ENCODE assay signal across 7 cellular contexts in genomic region chrX:102899940-102900916, GRCh38. TPM values are rescaled to one million over a fixed set of nuclear protein-coding genes. Genes with fewer than 3 reads are reported as not detected.
A peak's percentile ranks its signal among the peaks of the same experiment; 100 is the strongest.
DNase-seq lines count a peak whose midpoint lies in the region; ATAC-seq, FAIRE-seq and TF ChIP-seq lines count a peak whose summit lies in the region.

No MANE protein-coding gene starts in this region.

- DNase-seq in GM12891 (ENCODE audit: insufficient read length, low spot score) = peak; percentile 4
- DNase-seq in HFF-Myc (ENCODE audit: extremely low read depth, low read depth) = peak; percentile 21
- DNase-seq in NB4 (ENCODE audit: low read depth) = peak; percentile 74
- peak; percentile 34 to 60 (median 40) for DNase-seq in T-helper 17 cell
- DNase-seq in amniotic stem cell (lab: John Stamatoyannopoulos, UW) = peak; percentile 7
- peak in 35 of 51 donors; percentile 0 to 58 (median 7) for DNase-seq in hypothalamus (lab: John Stamatoyannopoulos, UW)
- DNase-seq in stimulated activated CD4-positive, alpha-beta T cell treated with anti-CD3 and anti-CD28 coated beads, Interleukin-12 subunit alpha, Interleukin-12 subunit beta, amount 100 ng/mL, for 24 hours (ENCODE audit: low read depth in 2 of 2) = peak; percentile 42 to 70

- peak; percentile 90 for ATAC-seq in T-helper 17 cell

- peak overlapping the region; percentile 43 for H3K27ac Mint-ChIP-seq in T-helper 17 cell

- no peak overlapping the region for H3K4me3 ChIP-seq in HFF-Myc (replicated peaks; ENCODE audit: low read depth, low read length)
- H3K4me3 ChIP-seq in NB4 (ENCODE audit: low read depth, low read length) = no peak overlapping the region

- peak overlapping the region; percentile 74 for H3K4me3 Mint-ChIP-seq in T-helper 17 cell

- H3K4me1 Mint-ChIP-seq in T-helper 17 cell = peaks cover 6% of the 10 kb centered on the region

- peaks cover 3% of the 10 kb centered on the region for H3K36me3 Mint-ChIP-seq in T-helper 17 cell (ENCODE audit: low read depth)

- no peaks in the 10 kb centered on the region for H3K27me3 Mint-ChIP-seq in T-helper 17 cell

- TF ChIP-seq CTCF in HFF-Myc (IDR thresholded peaks at IDR 0.05; ENCODE audit: low read depth, low read length, missing control alignments) (peak; percentile 62), NB4 (IDR thresholded peaks at IDR 0.05; ENCODE audit: low read depth, low read length) (peak; percentile 63)

- TF ChIP-seq POLR2A in GM12891 (IDR thresholded peaks at IDR 0.05; ENCODE audit: low read depth, low read length) (no peak), NB4 (IDR thresholded peaks at IDR 0.05; ENCODE audit: extremely low read depth, insufficient read length) (no peak)

- H3K9me3 ChIP-seq in T-helper 17 cell (ENCODE audit: control insufficient read depth, low read length, poor library complexity, severe bottlenecking) = no peaks in the 10 kb centered on the region

- FAIRE-seq in GM12891 (lab: Jason Lieb, UNC) = peak; percentile 99

TF ChIP-seq in GM12891, 5 proteins besides CTCF, POLR2A, EP300 and RAD21:
- TF ChIP-seq POU2F2 (IDR thresholded peaks at IDR 0.05; ENCODE audit: low read depth, low read length) (no peak), TAF1 (IDR thresholded peaks at IDR 0.05; ENCODE audit: low read depth, low read length) (no peak), PAX5 (IDR thresholded peaks at IDR 0.05; ENCODE audit: insufficient read depth, low read length, severe bottlenecking) (no peak), POLR2AphosphoS5 (IDR thresholded peaks at IDR 0.05; ENCODE audit: low read depth, low read length) (no peak), SPI1 (IDR thresholded peaks at IDR 0.05; ENCODE audit: low read depth, low read length) (no peak)

RNA-seq across cellular contexts. Expression of gene RAB40AL, which starts 36.8 kb away (rescaled TPM):
- polyA plus RNA-seq in GM12891 (2012; ENCODE audit: low read depth, missing spikeins) = not detected
- total RNA-seq in T-helper 17 cell = under 1 TPM in 1 of 2 donors, not detected in 1; 0.27 TPM

Comparison
In these comparisons a context has a peak if more than half of its experiments do, and no peak if none do; other contexts are left out.
1. DNase-seq: peak in every context shown above with its lines; median percentile 74 in NB4; 56 in stimulated activated CD4-positive, alpha-beta T cell treated with anti-CD3 and anti-CD28 coated beads, Interleukin-12 subunit alpha, Interleukin-12 subunit beta, amount 100 ng/mL, for 24 hours; 40 in T-helper 17 cell; 21 in HFF-Myc; 7 in amniotic stem cell; 7 in hypothalamus; 4 in GM12891.